26 cellular contexts compared by ENCODE assay signal in genomic region chr3:62436785-62437184, GRCh38.
"Had no signal": no experiment of that assay in that cellular context is flagged by ENCODE, and none has a peak within 500 bp of the region (broad histone marks: within the 10 kb centered on the region; RNA-seq: fewer than 3 reads in every experiment).

No MANE protein-coding gene starts in this region.

- H3K4me3 ChIP-seq: ascending aorta, PC-9, SJCRH30, SK-N-MC had no signal

- H3K4me2 ChIP-seq: KMS-11, PC-9 had no signal

- FAIRE-seq: RCC 7860 had no signal

- H3K9me3 ChIP-seq: ascending aorta, SJCRH30 had no signal

- H3K27ac ChIP-seq: ascending aorta, brain microvascular endothelial cell, KMS-11, PC-9, SJCRH30, SK-N-MC had no signal

- H3K36me3 ChIP-seq: ascending aorta, brain microvascular endothelial cell, SJCRH30 had no signal

- DNase-seq: activated CD4-positive, alpha-beta T cell treated with anti-CD3 and anti-CD28 coated beads, Interleukin-2, amount 10 ng/mL, durations not matched to agents 7 days and 5 days; activated CD4-positive, alpha-beta T cell treated with anti-CD3 and anti-CD28 coated beads, Interleukin-2, amount 50 U/mL, for 48 hours; activated CD8-positive, alpha-beta T cell treated with anti-CD3 and anti-CD28 coated beads, Interleukin-2, amount 10 ng/mL, durations not matched to agents 7 days and 5 days; activated gamma-delta T cell; activated naive CD4-positive, alpha-beta T cell treated with Interleukin-2 at 50 U/mL for 16 hours; activated naive CD8-positive, alpha-beta T cell treated with anti-CD3 and anti-CD28 coated beads, Interleukin-2, amount 10 ng/mL, durations not matched to agents 7 days and 5 days; activated T-cell treated with anti-CD3 and anti-CD28 coated beads, Interleukin-2, amount 50 U/mL, for 24 hours; amygdala; brain microvascular endothelial cell; central memory CD4-positive, alpha-beta T cell; NCI-H1092 treated with DMSO at 0.1 percent for 48 hours; NCI-H1436; NCI-H1694; NCI-H1930; NCI-H2081 treated with DMSO at 0.1 percent for 48 hours; NCI-H345; NCI-H524 treated with DMSO at 0.1 percent for 48 hours; NK-92 treated with Interleukin-12 subunit alpha and Interleukin-12 subunit beta, amount 100 ng/mL, for 24 hours; PC-9; SHP77; SJCRH30; T1000 had no signal

- H3K4me1 ChIP-seq: ascending aorta, SJCRH30 had no signal

- H2AFZ ChIP-seq: PC-9 had no signal

- H3K27me3 ChIP-seq: ascending aorta, brain microvascular endothelial cell, SJCRH30 had no signal

- H3K9ac ChIP-seq: KMS-11 had no signal
